1 cellular context compared by ENCODE assay signal in genomic region chr10:93600861-93601773, GRCh38.
TF ChIP-seq lines count a peak whose summit lies in the region.

Gene RBP4, minus strand, starts transcription at chr10:93601235. Its CDS starts 207 bp downstream, at chr10:93601028.

TF ChIP-seq in HepG2, 621 proteins besides CTCF, POLR2A, EP300 and RAD21 (continued from another document and continues in another):
- TF ChIP-seq REXO4 (CRISPR knock-in tag; IDR thresholded peaks at IDR 0.05; ENCODE audit: borderline replicate concordance) (peak; percentile 71; the same call in 1 of the 2 replicates), CBX1 (IDR thresholded peaks at IDR 0.05; ENCODE audit: low read depth) (no peak), ZNF879 (CRISPR knock-in tag; IDR thresholded peaks at IDR 0.05) (no peak), ZNF768 (CRISPR knock-in tag; IDR thresholded peaks at IDR 0.05) (peak; percentile 79; the same call in 1 of the 2 replicates), ATRX (CRISPR knock-in tag; IDR thresholded peaks at IDR 0.05; ENCODE audit: borderline replicate concordance) (no peak), ZBTB38 (CRISPR knock-in tag; IDR thresholded peaks at IDR 0.05) (no peak), U2AF2 (IDR thresholded peaks at IDR 0.05; ENCODE audit: low read depth, low read length) (no peak), PRDM15 (CRISPR knock-in tag; IDR thresholded peaks at IDR 0.05) (no peak), SMAD1 (CRISPR knock-in tag; IDR thresholded peaks at IDR 0.05; ENCODE audit: borderline replicate concordance, low read depth) (no peak; the same call in 1 of the 2 replicates), RXRA (CRISPR knock-in tag; IDR thresholded peaks at IDR 0.05) (peak; percentile 97), ZNF253 (CRISPR knock-in tag; IDR thresholded peaks at IDR 0.05; ENCODE audit: borderline replicate concordance) (0 out of 2 replicates have a peak, but pooled peaks have one; percentile 63), DBP (CRISPR knock-in tag; IDR thresholded peaks at IDR 0.05; ENCODE audit: not compliant biosample characterization) (peak; percentile 28), USF2 (IDR thresholded peaks at IDR 0.05; ENCODE audit: low read depth, low read length) (no peak), USF2 (CRISPR knock-in tag; IDR thresholded peaks at IDR 0.05; ENCODE audit: borderline replicate concordance) (no peak), SMARCE1 (IDR thresholded peaks at IDR 0.05; ENCODE audit: borderline replicate concordance) (no peak), RNF219 (CRISPR knock-in tag; IDR thresholded peaks at IDR 0.05) (no peak; the same call in 1 of the 2 replicates), ZNF572 (CRISPR knock-in tag; IDR thresholded peaks at IDR 0.05) (no peak), KLF12 (CRISPR knock-in tag; IDR thresholded peaks at IDR 0.05; ENCODE audit: borderline replicate concordance) (no peak), ZNF552 (CRISPR knock-in tag; IDR thresholded peaks at IDR 0.05; ENCODE audit: borderline replicate concordance) (peak; percentile 55; the same call in 1 of the 2 replicates), ZNF773 (CRISPR knock-in tag; IDR thresholded peaks at IDR 0.05; ENCODE audit: borderline replicate concordance) (no peak), ZNF660 (CRISPR knock-in tag; IDR thresholded peaks at IDR 0.05; ENCODE audit: borderline replicate concordance, low read depth) (no peak), ZNF510 (CRISPR knock-in tag; IDR thresholded peaks at IDR 0.05; ENCODE audit: low read depth) (no peak), ZNF292 (CRISPR knock-in tag; IDR thresholded peaks at IDR 0.05; ENCODE audit: borderline replicate concordance, low read depth) (no peak), ZNF468 (CRISPR knock-in tag; IDR thresholded peaks at IDR 0.05) (no peak), SP140L (CRISPR knock-in tag; IDR thresholded peaks at IDR 0.05; ENCODE audit: borderline replicate concordance) (0 out of 2 replicates have a peak, but pooled peaks have one; percentile 12), ZNF777 (CRISPR knock-in tag; IDR thresholded peaks at IDR 0.05) (no peak), SP2 (CRISPR knock-in tag; IDR thresholded peaks at IDR 0.05) (no peak), ZNF569 (CRISPR knock-in tag; IDR thresholded peaks at IDR 0.05; ENCODE audit: borderline replicate concordance) (0 out of 2 replicates have a peak, but pooled peaks have one; percentile 21), ZNF713 (CRISPR knock-in tag; IDR thresholded peaks at IDR 0.05) (no peak), TFE3 (CRISPR knock-in tag; IDR thresholded peaks at IDR 0.05) (peak; percentile 52), ETV5 (CRISPR knock-in tag; IDR thresholded peaks at IDR 0.05; ENCODE audit: borderline replicate concordance) (peak; percentile 67), NPAS2 (CRISPR knock-in tag; IDR thresholded peaks at IDR 0.05; ENCODE audit: borderline replicate concordance) (no peak), PCBP2 (optimal IDR thresholded peaks at IDR 0.05; ENCODE audit: low read depth, low read length, poor library complexity, severe bottlenecking) (no peak), ZBTB20 (CRISPR knock-in tag; IDR thresholded peaks at IDR 0.05; ENCODE audit: borderline replicate concordance, low read depth) (no peak; the same call in 1 of the 2 replicates), HMGXB3 (CRISPR knock-in tag; IDR thresholded peaks at IDR 0.05; ENCODE audit: borderline replicate concordance) (no peak), ZNF550 (CRISPR knock-in tag; IDR thresholded peaks at IDR 0.05; ENCODE audit: borderline replicate concordance) (no peak), FOXA1 (IDR thresholded peaks at IDR 0.05) (no peak), FOXA1 (CRISPR knock-in tag; IDR thresholded peaks at IDR 0.05) (peak; percentile 37; the same call in 1 of the 2 replicates), PHF8 (CRISPR knock-in tag; IDR thresholded peaks at IDR 0.05) (peak; percentile 91), FOXK2 (IDR thresholded peaks at IDR 0.05) (no peak)
- TF ChIP-seq, protein P1, sequence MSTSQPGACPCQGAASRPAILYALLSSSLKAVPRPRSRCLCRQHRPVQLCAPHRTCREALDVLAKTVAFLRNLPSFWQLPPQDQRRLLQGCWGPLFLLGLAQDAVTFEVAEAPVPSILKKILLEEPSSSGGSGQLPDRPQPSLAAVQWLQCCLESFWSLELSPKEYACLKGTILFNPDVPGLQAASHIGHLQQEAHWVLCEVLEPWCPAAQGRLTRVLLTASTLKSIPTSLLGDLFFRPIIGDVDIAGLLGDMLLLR (CRISPR knock-in tag; IDR thresholded peaks at IDR 0.05), result peak; percentile 74
- TF ChIP-seq, protein P2, sequence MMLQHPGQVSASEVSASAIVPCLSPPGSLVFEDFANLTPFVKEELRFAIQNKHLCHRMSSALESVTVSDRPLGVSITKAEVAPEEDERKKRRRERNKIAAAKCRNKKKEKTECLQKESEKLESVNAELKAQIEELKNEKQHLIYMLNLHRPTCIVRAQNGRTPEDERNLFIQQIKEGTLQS (CRISPR knock-in tag; IDR thresholded peaks at IDR 0.05), result peak; percentile 95
- TF ChIP-seq, protein P3, sequence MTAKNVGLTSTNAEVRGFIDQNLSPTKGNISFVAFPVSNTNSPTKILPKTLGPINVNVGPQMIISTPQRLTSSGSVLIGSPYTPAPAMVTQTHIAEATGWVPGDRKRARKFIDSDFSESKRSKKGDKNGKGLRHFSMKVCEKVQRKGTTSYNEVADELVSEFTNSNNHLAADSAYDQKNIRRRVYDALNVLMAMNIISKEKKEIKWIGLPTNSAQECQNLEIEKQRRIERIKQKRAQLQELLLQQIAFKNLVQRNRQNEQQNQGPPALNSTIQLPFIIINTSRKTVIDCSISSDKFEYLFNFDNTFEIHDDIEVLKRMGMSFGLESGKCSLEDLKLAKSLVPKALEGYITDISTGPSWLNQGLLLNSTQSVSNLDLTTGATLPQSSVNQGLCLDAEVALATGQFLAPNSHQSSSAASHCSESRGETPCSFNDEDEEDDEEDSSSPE (CRISPR knock-in tag; IDR thresholded peaks at IDR 0.05), result peak; percentile 88
- TF ChIP-seq, protein P4, sequence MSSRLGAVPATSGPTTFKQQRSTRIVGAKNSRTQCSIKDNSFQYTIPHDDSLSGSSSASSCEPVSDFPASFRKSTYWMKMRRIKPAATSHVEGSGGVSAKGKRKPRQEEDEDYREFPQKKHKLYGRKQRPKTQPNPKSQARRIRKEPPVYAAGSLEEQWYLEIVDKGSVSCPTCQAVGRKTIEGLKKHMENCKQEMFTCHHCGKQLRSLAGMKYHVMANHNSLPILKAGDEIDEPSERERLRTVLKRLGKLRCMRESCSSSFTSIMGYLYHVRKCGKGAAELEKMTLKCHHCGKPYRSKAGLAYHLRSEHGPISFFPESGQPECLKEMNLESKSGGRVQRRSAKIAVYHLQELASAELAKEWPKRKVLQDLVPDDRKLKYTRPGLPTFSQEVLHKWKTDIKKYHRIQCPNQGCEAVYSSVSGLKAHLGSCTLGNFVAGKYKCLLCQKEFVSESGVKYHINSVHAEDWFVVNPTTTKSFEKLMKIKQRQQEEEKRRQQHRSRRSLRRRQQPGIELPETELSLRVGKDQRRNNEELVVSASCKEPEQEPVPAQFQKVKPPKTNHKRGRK (CRISPR knock-in tag; IDR thresholded peaks at IDR 0.05), result no peak
